14 cellular contexts compared by ENCODE assay signal in the genomic region with DNA sequence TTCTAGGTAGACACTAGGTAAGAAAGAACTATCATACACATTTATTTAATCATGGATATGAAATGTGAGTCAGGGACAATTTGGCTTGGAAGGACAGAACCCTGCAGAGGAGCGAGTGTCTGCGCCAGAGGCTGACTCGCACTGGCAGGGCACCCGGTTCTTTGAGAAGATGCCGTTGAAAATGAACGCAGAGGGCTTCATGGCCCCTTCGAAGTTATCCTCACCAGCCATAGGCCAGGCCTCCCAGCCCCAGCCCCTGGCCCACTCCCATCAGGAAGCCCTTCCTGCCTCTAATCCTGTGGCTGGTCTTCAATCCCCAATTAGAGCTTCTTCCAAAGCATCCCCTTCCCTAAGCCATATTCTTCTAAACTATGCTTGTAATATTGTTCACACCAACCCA.
A peak's percentile ranks its signal among the peaks of the same experiment; 100 is the strongest.
DNase-seq lines count a peak whose midpoint lies in the region; ATAC-seq and TF ChIP-seq lines count a peak whose summit lies in the region.
"Had no signal": no experiment of that assay in that cellular context is flagged by ENCODE, and none has a peak within 500 bp of the region (broad histone marks: within the 10 kb centered on the region; RNA-seq: fewer than 3 reads in every experiment).

No MANE protein-coding gene starts in this region.

- ATAC-seq in natural killer cell: no peak
- ATAC-seq: CD8-positive, alpha-beta T cell had no signal

- H3K9me3 ChIP-seq in osteoblast (ENCODE audit: low read depth, low read length): peaks cover 10% of the 10 kb centered on the region

- H3K36me3 ChIP-seq in osteoblast (ENCODE audit: insufficient read depth, low read length): no peaks in the 10 kb centered on the region

- no peak overlapping the region for H2AFZ ChIP-seq in osteoblast (ENCODE audit: low read length)

- CTCF ChIA-PET in activated CD4-positive, alpha-beta memory T cell treated with anti-CD3 and anti-CD28 coated beads, Interleukin-2, amount 10 ng/mL, durations not matched to agents 7 days and 5 days (lab: Charles Lee): no interaction called here
- CTCF ChIA-PET in activated CD4-positive, alpha-beta memory T cell treated with anti-CD3 and anti-CD28 coated beads for 36 hours (lab: Charles Lee): no interaction called here

- TF ChIP-seq CTCF in osteoblast (IDR thresholded peaks at IDR 0.05; ENCODE audit: extremely low read depth, low read depth, low read length) (no peak), natural killer cell (IDR thresholded peaks at IDR 0.05) (no peak)

- no peak overlapping the region for H3K4me3 ChIP-seq in osteoblast (ENCODE audit: insufficient read depth, low read length)

- no peaks in the 10 kb centered on the region for H3K4me1 Mint-ChIP-seq in activated CD4-positive, alpha-beta memory T cell treated with anti-CD3 and anti-CD28 coated beads, Interleukin-2, amount 10 ng/mL, durations not matched to agents 7 days and 5 days
- H3K4me1 Mint-ChIP-seq in activated CD4-positive, alpha-beta memory T cell treated with anti-CD3 and anti-CD28 coated beads for 36 hours (ENCODE audit: low read depth): no peaks in the 10 kb centered on the region
- H3K4me1 Mint-ChIP-seq in natural killer cell: no peaks in the 10 kb centered on the region
- H3K4me1 Mint-ChIP-seq: CD14-positive monocyte had no signal

- H3K79me2 ChIP-seq in osteoblast (ENCODE audit: insufficient read depth, low read length): no peaks in the 10 kb centered on the region

- H3K27ac ChIP-seq in osteoblast (ENCODE audit: low read depth, low read length): no peak overlapping the region
- H3K27ac ChIP-seq: 22Rv1, HL-60 had no signal

- no peaks in the 10 kb centered on the region for H3K36me3 Mint-ChIP-seq in activated CD4-positive, alpha-beta memory T cell treated with anti-CD3 and anti-CD28 coated beads, Interleukin-2, amount 10 ng/mL, durations not matched to agents 7 days and 5 days (ENCODE audit: low read depth)
- no peaks in the 10 kb centered on the region for H3K36me3 Mint-ChIP-seq in activated CD4-positive, alpha-beta memory T cell treated with anti-CD3 and anti-CD28 coated beads for 36 hours
- H3K36me3 Mint-ChIP-seq in natural killer cell: no peaks in the 10 kb centered on the region
- H3K36me3 Mint-ChIP-seq: CD14-positive monocyte; CD8-positive, alpha-beta T cell had no signal

- peaks cover 8% of the 10 kb centered on the region for H3K9me3 Mint-ChIP-seq in activated CD4-positive, alpha-beta memory T cell treated with anti-CD3 and anti-CD28 coated beads, Interleukin-2, amount 10 ng/mL, durations not matched to agents 7 days and 5 days
- peaks cover 2% of the 10 kb centered on the region for H3K9me3 Mint-ChIP-seq in activated CD4-positive, alpha-beta memory T cell treated with anti-CD3 and anti-CD28 coated beads for 36 hours
- no peaks in the 10 kb centered on the region for H3K9me3 Mint-ChIP-seq in natural killer cell
- H3K9me3 Mint-ChIP-seq: CD8-positive, alpha-beta T cell had no signal

- intact Hi-C loops in activated CD4-positive, alpha-beta memory T cell treated with anti-CD3 and anti-CD28 coated beads for 36 hours (cut with micrococcal nuclease): no loop called here
- intact Hi-C loops in natural killer cell (cut with micrococcal nuclease): no loop called here

- POLR2A ChIA-PET in activated CD4-positive, alpha-beta memory T cell treated with anti-CD3 and anti-CD28 coated beads, Interleukin-2, amount 10 ng/mL, durations not matched to agents 7 days and 5 days (lab: Charles Lee): no interaction called here
- POLR2A ChIA-PET in activated CD4-positive, alpha-beta memory T cell treated with anti-CD3 and anti-CD28 coated beads for 36 hours (lab: Charles Lee): no interaction called here

- H3K4me1 ChIP-seq in osteoblast (ENCODE audit: insufficient read depth, low read length): no peaks in the 10 kb centered on the region

- H3K4me2 ChIP-seq in osteoblast (ENCODE audit: insufficient read depth, low read length): no peak overlapping the region

- peak; percentile 8 for DNase-seq in activated CD4-positive, alpha-beta memory T cell treated with anti-CD3 and anti-CD28 coated beads, Interleukin-2, amount 10 ng/mL, durations not matched to agents 7 days and 5 days
- no peak for DNase-seq in activated CD4-positive, alpha-beta memory T cell treated with anti-CD3 and anti-CD28 coated beads for 36 hours
- DNase-seq in epidermal melanocyte (ENCODE audit: insufficient read length, low spot score): peak; percentile 1
- DNase-seq in osteoblast (ENCODE audit: insufficient read length, low spot score, missing footprints): peak; percentile 77
- no peak for DNase-seq in DMS 273 (lab: John Stamatoyannopoulos, UW; ENCODE audit: unreplicated experiment)
- no peak for DNase-seq in natural killer cell
- no peak for DNase-seq in dedifferentiated amniotic fluid mesenchymal stem cell (ENCODE audit: extremely low spot score)
- DNase-seq: CD8-positive, alpha-beta T cell; COR-L47; DND-41; GDM1 had no signal

- H3K27me3 Mint-ChIP-seq in activated CD4-positive, alpha-beta memory T cell treated with anti-CD3 and anti-CD28 coated beads, Interleukin-2, amount 10 ng/mL, durations not matched to agents 7 days and 5 days: no peaks in the 10 kb centered on the region
- H3K27me3 Mint-ChIP-seq in activated CD4-positive, alpha-beta memory T cell treated with anti-CD3 and anti-CD28 coated beads for 36 hours: no peaks in the 10 kb centered on the region
- H3K27me3 Mint-ChIP-seq in natural killer cell (ENCODE audit: low read depth in 2 of 2): no peaks in the 10 kb centered on the region

- H4K20me1 ChIP-seq in osteoblast (ENCODE audit: insufficient read depth, low read length): no peaks in the 10 kb centered on the region

- no peak overlapping the region for H3K4me3 Mint-ChIP-seq in activated CD4-positive, alpha-beta memory T cell treated with anti-CD3 and anti-CD28 coated beads, Interleukin-2, amount 10 ng/mL, durations not matched to agents 7 days and 5 days
- no peak overlapping the region for H3K4me3 Mint-ChIP-seq in activated CD4-positive, alpha-beta memory T cell treated with anti-CD3 and anti-CD28 coated beads for 36 hours
- no peak overlapping the region for H3K4me3 Mint-ChIP-seq in natural killer cell
- H3K4me3 Mint-ChIP-seq: CD14-positive monocyte; CD8-positive, alpha-beta T cell had no signal

- no peak overlapping the region for H3K27ac Mint-ChIP-seq in activated CD4-positive, alpha-beta memory T cell treated with anti-CD3 and anti-CD28 coated beads, Interleukin-2, amount 10 ng/mL, durations not matched to agents 7 days and 5 days
- H3K27ac Mint-ChIP-seq in activated CD4-positive, alpha-beta memory T cell treated with anti-CD3 and anti-CD28 coated beads for 36 hours: no peak overlapping the region
- H3K27ac Mint-ChIP-seq in natural killer cell: no peak overlapping the region
- H3K27ac Mint-ChIP-seq: CD14-positive monocyte; CD8-positive, alpha-beta T cell had no signal

- no peaks in the 10 kb centered on the region for H3K27me3 ChIP-seq in osteoblast (ENCODE audit: insufficient read depth, low read length)

Comparison
In these comparisons a context has a peak if more than half of its experiments do, and no peak if none do; other contexts are left out.
1. DNase-seq: peak in activated CD4-positive, alpha-beta memory T cell treated with anti-CD3 and anti-CD28 coated beads, Interleukin-2, amount 10 ng/mL, durations not matched to agents 7 days and 5 days (single experiment), epidermal melanocyte (single experiment) and osteoblast (single experiment); none in activated CD4-positive, alpha-beta memory T cell treated with anti-CD3 and anti-CD28 coated beads for 36 hours (single experiment), DMS 273 (single experiment), natural killer cell (single experiment) and dedifferentiated amniotic fluid mesenchymal stem cell (single experiment).